In the genomic region with DNA sequence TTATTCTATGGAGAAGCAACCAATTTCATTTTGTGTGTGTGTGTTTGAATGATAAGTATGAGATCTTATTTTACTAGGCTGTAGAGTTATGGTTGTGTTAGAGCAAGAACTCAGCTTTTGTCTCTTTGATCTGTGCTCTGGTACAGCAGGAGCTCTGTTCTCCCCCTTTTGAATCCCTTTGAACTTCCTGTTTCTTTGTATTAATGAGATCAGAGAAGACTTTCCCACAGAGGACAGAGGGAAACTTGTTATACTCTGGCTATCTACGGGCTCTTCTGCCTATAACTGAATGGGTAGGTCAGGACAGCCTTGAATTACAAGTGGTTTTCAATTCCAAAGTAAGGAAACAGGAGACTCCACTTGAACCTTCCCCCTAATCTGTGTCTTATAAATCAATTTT, we compare ENCODE assay signal across 16 cellular contexts.
"Had no signal": no experiment of that assay in that cellular context is flagged by ENCODE, and none has a peak within 500 bp of the region (broad histone marks: within the 10 kb centered on the region; RNA-seq: fewer than 3 reads in every experiment).

No MANE protein-coding gene starts in this region.

- H3K4me1 ChIP-seq: esophagus squamous epithelium, right lobe of liver, testis, transverse colon had no signal

- DNase-seq: activated CD4-positive, alpha-beta memory T cell treated with anti-CD3 and anti-CD28 coated beads, Interleukin-2, amount 10 ng/mL, durations not matched to agents 7 days and 5 days; activated CD4-positive, alpha-beta T cell treated with anti-CD3 and anti-CD28 coated beads for 1 hour; activated CD4-positive, alpha-beta T cell treated with anti-CD3 and anti-CD28 coated beads, Interleukin-2, amount 10 ng/mL, durations not matched to agents 7 days and 5 days; activated naive CD8-positive, alpha-beta T cell treated with anti-CD3 and anti-CD28 coated beads, Interleukin-2, amount 50 U/mL, for 24 hours; activated T-cell treated with anti-CD3 and anti-CD28 coated beads, Interleukin-2, amount 50 U/mL, for 4 hours; esophagus squamous epithelium; glutamatergic neuron; left cardiac atrium; naive thymus-derived CD8-positive, alpha-beta T cell; right lobe of liver; stimulated activated CD4-positive, alpha-beta T cell treated with anti-CD3 and anti-CD28 coated beads, Interleukin-2, amount 100 ng/mL, for 48 hours; stimulated activated naive CD8-positive, alpha-beta T cell treated with anti-CD3 and anti-CD28 coated beads, Interleukin-15, Interleukin-2, amounts not matched to agents 100 U/mL and 50 U/mL, for 24 hours; T-helper 17 cell; T1000; testis; transverse colon had no signal

- H3K36me3 ChIP-seq: esophagus squamous epithelium, right lobe of liver, transverse colon had no signal

- H3K4me3 ChIP-seq: esophagus squamous epithelium, right lobe of liver, testis, transverse colon had no signal

- H3K27me3 ChIP-seq: esophagus squamous epithelium, right lobe of liver, testis, transverse colon had no signal

- H3K9me3 ChIP-seq: esophagus squamous epithelium, right lobe of liver, testis, transverse colon had no signal

- H3K27ac ChIP-seq: esophagus squamous epithelium, right lobe of liver, testis, transverse colon had no signal
